1 cellular context compared by ENCODE assay signal in the genomic region with DNA sequence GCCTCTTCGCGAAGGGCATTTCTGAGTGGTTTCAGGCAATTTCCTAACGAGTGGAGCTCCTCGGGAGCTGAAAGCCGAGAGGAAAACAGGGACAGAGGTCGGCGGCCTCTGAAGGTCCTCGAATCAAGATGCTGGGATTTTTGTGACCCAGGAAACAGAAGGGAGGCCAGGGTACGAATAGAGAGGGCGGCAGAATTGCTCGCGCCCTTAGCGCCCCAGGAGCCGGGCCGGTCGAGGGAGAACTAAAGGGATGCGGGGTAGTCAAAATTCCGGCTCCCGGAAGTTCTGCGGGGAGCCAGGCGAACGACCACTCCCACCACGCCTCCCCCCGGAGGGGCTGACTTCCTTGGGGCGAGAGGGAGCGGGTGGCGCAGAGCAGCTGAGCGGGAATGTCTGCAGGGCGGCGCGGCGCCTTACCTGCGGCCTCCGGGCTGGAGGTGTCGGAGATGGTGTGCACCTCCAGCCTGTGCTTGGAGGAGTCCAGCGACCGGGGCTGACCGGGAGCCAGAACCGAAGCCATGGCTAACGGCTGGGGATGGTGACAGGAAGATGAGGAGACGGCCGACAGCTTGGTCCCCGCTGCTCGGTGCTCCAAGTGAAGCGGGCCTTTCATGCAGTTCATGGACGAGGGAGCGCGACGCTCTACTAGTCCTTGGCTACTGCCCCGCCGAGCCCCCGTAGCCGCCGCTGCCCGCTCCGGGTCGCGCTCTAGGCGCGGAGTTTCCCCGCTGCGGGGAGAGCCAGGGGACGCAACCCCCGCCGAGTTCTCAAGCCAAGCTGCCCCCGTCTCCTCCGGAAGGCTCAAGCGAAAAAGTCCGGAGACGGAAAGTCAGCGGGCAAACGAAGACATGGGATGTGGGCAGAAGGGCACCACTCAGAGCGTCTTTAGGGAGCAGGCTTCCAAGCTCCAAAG.
TF ChIP-seq lines count a peak whose summit lies in the region.

No MANE protein-coding gene starts in this region.

TF ChIP-seq in GM12878, 131 proteins besides CTCF, POLR2A, EP300 and RAD21 (continued from another document):
- TF ChIP-seq PRDM15 (CRISPR knock-in tag; IDR thresholded peaks at IDR 0.05) (no peak), MYB (IDR thresholded peaks at IDR 0.05; ENCODE audit: borderline replicate concordance, low read depth, low read length) (no peak), KDM1A (IDR thresholded peaks at IDR 0.05; ENCODE audit: borderline replicate concordance) (no peak), SREBF1 (IDR thresholded peaks at IDR 0.05; ENCODE audit: low read length) (no peak), MEF2B (IDR thresholded peaks at IDR 0.05; ENCODE audit: partially characterized antibody, poor library complexity, severe bottlenecking) (no peak), PML (IDR thresholded peaks at IDR 0.05; ENCODE audit: low read length) (no peak), NRF1 (conservative IDR thresholded peaks at IDR 0.05; ENCODE audit: low read depth, low read length) (no peak), SMC3 (IDR thresholded peaks at IDR 0.05; ENCODE audit: borderline replicate concordance, low read length) (no peak), RBBP5 (conservative IDR thresholded peaks at IDR 0.05) (no peak)
- TF ChIP-seq, protein P1, sequence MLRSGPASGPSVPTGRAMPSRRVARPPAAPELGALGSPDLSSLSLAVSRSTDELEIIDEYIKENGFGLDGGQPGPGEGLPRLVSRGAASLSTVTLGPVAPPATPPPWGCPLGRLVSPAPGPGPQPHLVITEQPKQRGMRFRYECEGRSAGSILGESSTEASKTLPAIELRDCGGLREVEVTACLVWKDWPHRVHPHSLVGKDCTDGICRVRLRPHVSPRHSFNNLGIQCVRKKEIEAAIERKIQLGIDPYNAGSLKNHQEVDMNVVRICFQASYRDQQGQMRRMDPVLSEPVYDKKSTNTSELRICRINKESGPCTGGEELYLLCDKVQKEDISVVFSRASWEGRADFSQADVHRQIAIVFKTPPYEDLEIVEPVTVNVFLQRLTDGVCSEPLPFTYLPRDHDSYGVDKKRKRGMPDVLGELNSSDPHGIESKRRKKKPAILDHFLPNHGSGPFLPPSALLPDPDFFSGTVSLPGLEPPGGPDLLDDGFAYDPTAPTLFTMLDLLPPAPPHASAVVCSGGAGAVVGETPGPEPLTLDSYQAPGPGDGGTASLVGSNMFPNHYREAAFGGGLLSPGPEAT (IDR thresholded peaks at IDR 0.05; ENCODE audit: low read depth), result no peak
TF ChIP-seq in GM12878: peak in this region for 0.
